ENCODE assay signal across 23 cellular contexts in genomic region chr3:15263120-15263519, GRCh38. TPM values are rescaled to one million over a fixed set of nuclear protein-coding genes. Genes with fewer than 3 reads are reported as not detected.
DNase-seq lines count a peak whose midpoint lies in the region; ATAC-seq and TF ChIP-seq lines count a peak whose summit lies in the region.
"Had no signal": no experiment of that assay in that cellular context is flagged by ENCODE, and none has a peak within 500 bp of the region (broad histone marks: within the 10 kb centered on the region; RNA-seq: fewer than 3 reads in every experiment).

No MANE protein-coding gene starts in this region.

- no peaks in the 10 kb centered on the region for H3K9me3 ChIP-seq in right atrium auricular region
- no peaks in the 10 kb centered on the region for H3K9me3 ChIP-seq in adipocyte (ENCODE audit: control insufficient read depth, low read length)
- H3K9me3 ChIP-seq: BLaER1, gastroesophageal sphincter, transverse colon had no signal

- no peak for TF ChIP-seq CTCF in right atrium auricular region (IDR thresholded peaks at IDR 0.05)

- H3K4me3 ChIP-seq in right atrium auricular region = no peak overlapping the region
- no peak overlapping the region for H3K4me3 ChIP-seq in adipocyte (ENCODE audit: low read length)
- H3K4me3 ChIP-seq: BLaER1, gastroesophageal sphincter, transverse colon had no signal

- ATAC-seq in left ventricle myocardium superior = no peak
- ATAC-seq in sciatic nerve = no peak
- no peak for ATAC-seq in GM21360 (IDR thresholded peaks at IDR 0.05; ENCODE audit: unreplicated experiment)
- ATAC-seq: activated naive CD4-positive, alpha-beta T cell treated with anti-CD3 and anti-CD28 coated beads, Interleukin-2, amount 50 U/mL, for 72 hours; gastroesophageal sphincter; left lobe of liver had no signal

- H3K4me1 ChIP-seq in right atrium auricular region = peaks cover 0 to 6% of the 10 kb centered on the region in 2 donors
- H3K4me1 ChIP-seq in adipocyte (ENCODE audit: control insufficient read depth, insufficient read depth, low read length) = peaks cover 37% of the 10 kb centered on the region
- H3K4me1 ChIP-seq: BLaER1 had no signal

- no peak overlapping the region for H3K27ac ChIP-seq in right atrium auricular region
- H3K27ac ChIP-seq: BLaER1, RWPE1 had no signal

- peak overlapping the region; percentile 67 for H3K9ac ChIP-seq in adipocyte (ENCODE audit: low read length)
- H3K9ac ChIP-seq: BLaER1 had no signal

- H3K27me3 ChIP-seq in right atrium auricular region (no peaks in the 10 kb centered on the region), adipocyte (replicated peaks; ENCODE audit: control insufficient read depth, insufficient read depth, low read length) (no peaks in the 10 kb centered on the region)
- H3K27me3 ChIP-seq: gastroesophageal sphincter, transverse colon had no signal

- H3K36me3 ChIP-seq in right atrium auricular region = peaks cover 39% of the 10 kb centered on the region
- peaks cover 47% of the 10 kb centered on the region for H3K36me3 ChIP-seq in adipocyte (ENCODE audit: control insufficient read depth, insufficient read depth, low read length, severe bottlenecking)
- H3K36me3 ChIP-seq: transverse colon had no signal

- intact Hi-C loops in left ventricle myocardium superior (cut with micrococcal nuclease) (loop anchor here (10.0 kb wide), 1 partner anchor 142 kb away; no protein-coding TSS in a partner anchor), sciatic nerve (cut with DNase I) (no loop called here)

- DNase-seq in right atrium auricular region (ENCODE audit: low spot score) = peak; percentile 50
- DNase-seq in left ventricle myocardium superior = no peak
- DNase-seq in adipocyte (ENCODE audit: low read depth) = no peak
- peak; percentile 57 for DNase-seq in sciatic nerve (ENCODE audit: low spot score)
- DNase-seq in T1000 (lab: John Stamatoyannopoulos, UW) = no peak
- DNase-seq in inferior parietal cortex (ENCODE audit: extremely low spot score) = no peak
- DNase-seq: Calu3; central memory CD4-positive, alpha-beta T cell; dermis blood vessel endothelial cell; DND-41; HCEC 1CT; hippocampal formation; NCI-H1105 treated with DMSO at 0.1 percent for 48 hours; NCI-H2081; NCI-H774; occipital lobe; transverse colon had no signal

RNA-seq across cellular contexts. Expression of gene CAPN7, which starts 57.1 kb away (rescaled TPM):
- total RNA-seq in right atrium auricular region (10 to 100 TPM; 21.2 to 21.3 TPM), left ventricle myocardium superior (34.2 TPM), sciatic nerve (68.4 TPM)

Comparison
In these comparisons a context has a peak if more than half of its experiments do, and no peak if none do; other contexts are left out.
1. DNase-seq: peak in right atrium auricular region (single experiment) and sciatic nerve (single experiment); none in left ventricle myocardium superior (single experiment), adipocyte (single experiment), T1000 (single experiment) and inferior parietal cortex (single experiment).